Comparison of ENCODE assay signal across 8 cellular contexts in the genomic region with DNA sequence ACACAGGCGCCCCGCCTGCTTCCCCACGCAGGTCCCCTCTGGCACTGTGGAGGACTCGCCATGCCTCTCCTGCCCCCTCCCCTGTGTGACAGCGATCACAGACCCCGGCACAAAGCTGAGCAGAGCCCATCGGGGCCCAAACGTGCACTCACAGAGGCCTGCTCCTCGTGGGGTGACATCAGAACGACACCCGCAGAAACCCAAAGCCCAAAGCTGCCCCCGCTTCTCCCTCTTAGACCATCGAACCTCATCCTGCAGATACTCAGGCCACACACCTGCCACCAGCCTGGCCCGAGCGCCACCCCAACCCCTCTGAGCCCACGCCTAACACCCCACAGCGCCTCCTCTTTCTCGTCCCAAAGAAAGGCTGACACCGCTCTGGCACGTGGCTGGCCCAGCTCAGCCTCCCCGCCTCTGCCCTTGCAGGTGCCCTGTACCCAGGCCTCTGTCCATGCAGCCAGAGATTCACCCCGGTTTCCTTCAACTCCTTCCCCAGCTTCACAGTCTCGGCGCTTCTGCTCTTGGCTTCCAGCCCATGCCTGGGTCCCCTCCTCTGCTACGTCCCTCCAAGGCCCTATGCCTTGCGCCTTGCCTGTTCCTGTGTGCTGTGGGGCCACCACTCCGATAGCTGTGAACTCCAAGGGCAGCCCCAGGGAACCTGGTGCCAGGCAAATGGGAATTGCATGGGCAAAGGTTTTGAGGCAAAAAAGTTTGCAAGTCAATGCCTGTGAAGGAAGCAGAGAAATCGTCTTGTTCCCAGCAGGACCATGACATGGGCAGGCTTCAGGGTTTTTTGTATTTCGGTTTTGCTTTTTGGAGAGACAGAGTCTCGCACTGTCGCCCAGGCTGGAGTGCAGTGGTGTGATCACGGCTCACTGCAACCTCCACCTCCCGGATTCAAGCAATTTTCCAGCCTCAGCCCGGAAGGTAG. TPM values are rescaled to one million over a fixed set of nuclear protein-coding genes. Genes with fewer than 3 reads are reported as not detected.
DNase-seq lines count a peak whose midpoint lies in the region; ATAC-seq and TF ChIP-seq lines count a peak whose summit lies in the region.

No MANE protein-coding gene starts in this region.

- POLR2A ChIA-PET in IMR-90 (lab: Charles Lee; ENCODE audit: unreplicated experiment), result interaction anchor here (0.7 kb wide), 1 partner anchor 30 kb away, joined by 5 read pairs; the partner anchor contains the start of gene CIRBP

- H3K4ac ChIP-seq in IMR-90 (ENCODE audit: low read depth, low read length), result peak overlapping the region; percentile 65

- in situ Hi-C loops in IMR-90 (cut with MboI; ENCODE audit: low sequenced_read_pairs), result no loop called here

- dilution Hi-C loops in IMR-90 (cut with HindIII; ENCODE audit: low sequenced_read_pairs, unreplicated experiment), result no loop called here

- 59% methylated on average over 23 of the region's 34 CpGs; no CpG with 5 or more reads in 1 of the 2 experiments for WGBS in IMR-90 (ENCODE audit: extremely low coverage in 2 of 2, insufficient read length in 1 of 2), 2 experiments

- no peak overlapping the region for H3K27ac ChIP-seq in ACC112 (ENCODE audit: low read depth, low read length)
- peak overlapping the region; percentile 34; the same call in 1 of the 2 replicates for H3K27ac ChIP-seq in IMR-90 (ENCODE audit: insufficient read depth, low read length)

- no peak for DNase-seq in IMR-90
- DNase-seq in cardiac fibroblast (ENCODE audit: low read depth in 2 of 2), result no peak
- DNase-seq in natural killer cell, result no peak
- no peak for DNase-seq in NCI-H187 (lab: John Stamatoyannopoulos, UW)
- DNase-seq in foreskin melanocyte, result no peak
- DNase-seq in Kasumi-1 (lab: John Stamatoyannopoulos, UW), result no peak
- DNase-seq in DMS79 (lab: John Stamatoyannopoulos, UW), result no peak

- H3K18ac ChIP-seq in IMR-90 (ENCODE audit: low read depth, low read length), result no peak overlapping the region

- no peak overlapping the region for H3K23ac ChIP-seq in IMR-90 (ENCODE audit: low read depth, low read length)

- peak overlapping the region; percentile 67 to 86 for H3K27ac Mint-ChIP-seq in natural killer cell

- no peaks in the 10 kb centered on the region for H3K9me3 Mint-ChIP-seq in natural killer cell

- peak overlapping the region; percentile 98 for H2AK9ac ChIP-seq in IMR-90 (replicated peaks; ENCODE audit: low read depth, low read length, poor library complexity)

- H3K4me3 Mint-ChIP-seq in natural killer cell, result peak overlapping the region; percentile 84

- TF ChIP-seq POLR2A in IMR-90 (IDR thresholded peaks at IDR 0.05; ENCODE audit: low read depth, low read length), result no peak

- H2BK15ac ChIP-seq in IMR-90 (ENCODE audit: low read depth, low read length), result 0 out of 3 replicates have a peak overlapping the region, but pooled peaks have one; percentile 43

- peak overlapping the region; percentile 29 for H2BK5ac ChIP-seq in IMR-90 (ENCODE audit: low read depth, low read length, poor library complexity, severe bottlenecking)

- peak overlapping the region in 1 of 2 experiments; percentile 70; a peak in 1 of 4 replicates for H4K8ac ChIP-seq in IMR-90 (ENCODE audit: low read depth in 2 of 2, low read length in 2 of 2)

- H3K4me1 Mint-ChIP-seq in natural killer cell, result peaks cover 16 to 28% of the 10 kb centered on the region in 2 donors

- H3K27me3 Mint-ChIP-seq in natural killer cell (ENCODE audit: low read depth in 2 of 2), result peaks cover 10 to 14% of the 10 kb centered on the region in 2 donors

- peak overlapping the region; percentile 49; the same call in 1 of the 2 replicates for H3K9ac ChIP-seq in IMR-90 (ENCODE audit: low read depth, low read length)

- ATAC-seq in IMR-90 (ENCODE audit: low read depth), result no peak
- no peak for ATAC-seq in natural killer cell

- H3K36me3 Mint-ChIP-seq in natural killer cell, result no peaks in the 10 kb centered on the region

- TF ChIP-seq CTCF in IMR-90 (conservative IDR thresholded peaks at IDR 0.05; ENCODE audit: low read depth, low read length) (no peak), cardiac fibroblast (IDR thresholded peaks at IDR 0.05; ENCODE audit: low read depth, low read length) (no peak), natural killer cell (IDR thresholded peaks at IDR 0.05) (no peak)

- intact Hi-C loops in IMR-90 (cut with micrococcal nuclease) (no loop called here), natural killer cell (cut with micrococcal nuclease) (no loop called here)

- H3K4me3 ChIP-seq in ACC112 (ENCODE audit: low read depth, low read length), result peak overlapping the region; percentile 45
- H3K4me3 ChIP-seq in IMR-90 (ENCODE audit: insufficient read depth, low read depth, low read length), result peak overlapping the region; percentile 94
- H3K4me3 ChIP-seq in cardiac fibroblast (replicated peaks in 1 of 2; ENCODE audit: low read depth in 2 of 2, low read length in 2 of 2), result peak overlapping the region; percentile 29 to 74

- BruUV-seq in IMR-90 (replicated peaks; lab: Mats Ljungman, UMichigan), result no TSS peak

- no peak overlapping the region for H2BK20ac ChIP-seq in IMR-90 (ENCODE audit: low read depth, low read length)

- H3K56ac ChIP-seq in IMR-90 (ENCODE audit: extremely low read depth, insufficient read depth, low read length), result no peak overlapping the region

- H3K79me2 ChIP-seq in ACC112 (ENCODE audit: control insufficient read depth, insufficient read depth, low read length, unreplicated experiment), result peaks cover 13% of the 10 kb centered on the region

- no peak overlapping the region for H4K5ac ChIP-seq in IMR-90 (ENCODE audit: low read depth, low read length)

- CTCF ChIA-PET in IMR-90 (lab: Yijun Ruan, JAX), result interaction anchor here (2.0 kb wide), 1 partner anchor 126 kb away, joined by 7 read pairs; no protein-coding TSS in a partner anchor

- no peak for TF ChIP-seq RAD21 in IMR-90 (IDR thresholded peaks at IDR 0.05; ENCODE audit: low read length)

- H2AFZ ChIP-seq in ACC112 (ENCODE audit: low read length, unreplicated experiment) (no peak overlapping the region), IMR-90 (replicated peaks; ENCODE audit: low read length, poor library complexity) (peak overlapping the region; percentile 89)

- H3K4me1 ChIP-seq in ACC112 (ENCODE audit: control insufficient read depth, insufficient read depth, low read length, unreplicated experiment), result peaks cover 17% of the 10 kb centered on the region
- peaks cover 23% of the 10 kb centered on the region for H3K4me1 ChIP-seq in IMR-90 (ENCODE audit: control insufficient read depth, insufficient read depth, low read length)

- H3K4me2 ChIP-seq in IMR-90 (ENCODE audit: low read depth, low read length), result peak overlapping the region; percentile 65; the same call in 1 of the 2 replicates

- peak overlapping the region; percentile 75 for H2AK5ac ChIP-seq in IMR-90 (ENCODE audit: low read depth, low read length)

- H3K36me3 ChIP-seq in ACC112 (ENCODE audit: insufficient read depth, low read length) (no peaks in the 10 kb centered on the region), IMR-90 (ENCODE audit: control insufficient read depth, insufficient read depth, low read length) (peaks cover 21% of the 10 kb centered on the region; the same call in 1 of the 2 replicates)

- no peak overlapping the region; the same call in 1 of the 2 replicates for H2BK120ac ChIP-seq in IMR-90 (ENCODE audit: low read depth, low read length)

- H4K91ac ChIP-seq in IMR-90 (ENCODE audit: insufficient read depth, low read depth, low read length), result peak overlapping the region; percentile 26

- H3K79me1 ChIP-seq in IMR-90 (ENCODE audit: low read depth in 1 of 2, low read length in 2 of 2), result peaks cover 14 to 36% of the 10 kb centered on the region in 2 experiments

- no peak overlapping the region for H3K14ac ChIP-seq in IMR-90 (replicated peaks; ENCODE audit: low read depth, low read length)

- H3K9me3 ChIP-seq in IMR-90 (ENCODE audit: control insufficient read depth, insufficient read depth, low read length), result no peaks in the 10 kb centered on the region

- H4K20me1 ChIP-seq in IMR-90 (ENCODE audit: insufficient read depth, low read length), result peaks cover 20% of the 10 kb centered on the region

- no peaks in the 10 kb centered on the region for H3K9me1 ChIP-seq in IMR-90 (ENCODE audit: insufficient read depth, low read length)

- H3K27me3 ChIP-seq in ACC112 (ENCODE audit: insufficient read depth, low read length), result no peaks in the 10 kb centered on the region
- no peaks in the 10 kb centered on the region for H3K27me3 ChIP-seq in IMR-90 (ENCODE audit: control insufficient read depth, insufficient read depth, low read length)

TF ChIP-seq in IMR-90, 13 proteins besides CTCF, POLR2A, EP300 and RAD21 (continues in another document):
- no peak for TF ChIP-seq CHD1 (IDR thresholded peaks at IDR 0.05; ENCODE audit: low read depth, low read length)

RNA-seq across cellular contexts. Expression of gene CBARP, which starts 0.8 kb away (rescaled TPM):
- 0.18 and 0.56 TPM in 2 replicates for total RNA-seq in IMR-90 (2012; rRNA removed)
- polyA plus RNA-seq in IMR-90 (2012; rRNA removed), result 3.9 and 8.5 TPM in 2 replicates
- polyA plus RNA-seq in IMR-90 (2012; cell fraction: cytosol; rRNA removed), result 3.2 and 7.9 TPM in 2 replicates
- 24.1 and 64.4 TPM in 2 replicates for polyA plus RNA-seq in IMR-90 (2012; cell fraction: nucleus; rRNA removed; ENCODE audit: low replicate concordance)
- total RNA-seq in natural killer cell, result under 1 TPM in 2 of 3 donors, not detected in 1; 0.14 to 0.41 TPM

RNA-seq across cellular contexts. Expression of gene ATP5F1D, which starts 2.9 kb away (rescaled TPM):
- total RNA-seq in IMR-90 (2012; rRNA removed) (7.3 and 13.6 TPM in 2 replicates), natural killer cell (100 to 1,000 TPM in 2 of 3 donors, 10 to 100 TPM in 1; 88.6 to 119 (median 104) TPM)
- polyA plus RNA-seq in IMR-90 (2012; rRNA removed), result 140 and 189 TPM in 2 replicates
- polyA plus RNA-seq in IMR-90 (2012; cell fraction: cytosol; rRNA removed), result 348 and 386 TPM in 2 replicates
- 72.4 and 213 TPM in 2 replicates for polyA plus RNA-seq in IMR-90 (2012; cell fraction: nucleus; rRNA removed; ENCODE audit: low replicate concordance)

RNA-seq across cellular contexts. Expression of gene MIDN, which starts 9.7 kb away (rescaled TPM):
- total RNA-seq in IMR-90 (2012; rRNA removed) (2.2 and 2.5 TPM in 2 replicates), natural killer cell (100 to 1,000 TPM; 296 to 367 (median 314) TPM)
- polyA plus RNA-seq in IMR-90 (2012; rRNA removed), result 24.1 and 26.0 TPM in 2 replicates
- 39.2 and 47.7 TPM in 2 replicates for polyA plus RNA-seq in IMR-90 (2012; cell fraction: cytosol; rRNA removed)
- polyA plus RNA-seq in IMR-90 (2012; cell fraction: nucleus; rRNA removed; ENCODE audit: low replicate concordance), result 97.0 and 144 TPM in 2 replicates

RNA-seq across cellular contexts. Expression of gene CIRBP, which starts 30.5 kb away (rescaled TPM):
- total RNA-seq in IMR-90 (2012; rRNA removed) (226 and 299 TPM in 2 replicates), natural killer cell (100 to 1,000 TPM; 410 to 454 (median 440) TPM)
- 405 and 542 TPM in 2 replicates for polyA plus RNA-seq in IMR-90 (2012; rRNA removed)
- 562 and 617 TPM in 2 replicates for polyA plus RNA-seq in IMR-90 (2012; cell fraction: cytosol; rRNA removed)
- 2,129 and 2,924 TPM in 2 replicates for polyA plus RNA-seq in IMR-90 (2012; cell fraction: nucleus; rRNA removed; ENCODE audit: low replicate concordance)

RNA-seq across cellular contexts. Expression of gene STK11, which starts 33.1 kb away (rescaled TPM):
- 39.3 and 45.0 TPM in 2 replicates for total RNA-seq in IMR-90 (2012; rRNA removed)
- 40.9 and 42.8 TPM in 2 replicates for polyA plus RNA-seq in IMR-90 (2012; rRNA removed)
- 35.6 and 50.4 TPM in 2 replicates for polyA plus RNA-seq in IMR-90 (2012; cell fraction: cytosol; rRNA removed)
- 146 and 257 TPM in 2 replicates for polyA plus RNA-seq in IMR-90 (2012; cell fraction: nucleus; rRNA removed; ENCODE audit: low replicate concordance)
- 10 to 100 TPM; 51.5 to 61.1 (median 54.0) TPM for total RNA-seq in natural killer cell

Comparison
In these comparisons a context has a peak if more than half of its experiments do, and no peak if none do; other contexts are left out.
1. RNA of gene MIDN, which starts 9.7 kb away (total RNA-seq): 296 to 367 TPM in natural killer cell; 2.2 to 2.5 TPM in IMR-90; every median in the first group is over 10 times any median in the second.
2. Peak in every context shown above with its lines, with median percentiles within 50 percentile points of each other: H3K4me3 ChIP-seq.